ENCODE assay signal across 8 cellular contexts in genomic region chr17:49365667-49366066, GRCh38. TPM values are rescaled to one million over a fixed set of nuclear protein-coding genes. Genes with fewer than 3 reads are reported as not detected.
DNase-seq lines count a peak whose midpoint lies in the region; ATAC-seq, FAIRE-seq and TF ChIP-seq lines count a peak whose summit lies in the region.

No MANE protein-coding gene starts in this region.

- H3K4me3 ChIP-seq in fibroblast of villous mesenchyme (ENCODE audit: low read depth, low read length): no peak overlapping the region

- ATAC-seq in T-cell (replicated peaks in 1 of 4) (no peak), HG02938 (IDR thresholded peaks at IDR 0.05; ENCODE audit: unreplicated experiment) (no peak), HG03521 (IDR thresholded peaks at IDR 0.05; ENCODE audit: unreplicated experiment) (no peak)

- POLR2A ChIA-PET in T-cell (lab: Charles Lee): no interaction called here

- peaks cover 21 to 36% (median 22%) of the 10 kb centered on the region in 3 donors for H3K4me1 Mint-ChIP-seq in T-cell
- peaks cover 28% of the 10 kb centered on the region for H3K4me1 Mint-ChIP-seq in CD14-positive monocyte

- peak; percentile 19 for TF ChIP-seq CTCF in fibroblast of villous mesenchyme (IDR thresholded peaks at IDR 0.05; ENCODE audit: insufficient read depth, low read depth, low read length)
- TF ChIP-seq CTCF in CD14-positive monocyte (IDR thresholded peaks at IDR 0.05): no peak

- H3K4me3 Mint-ChIP-seq in T-cell (peak overlapping the region in 1 of 3 donors; percentile 35), CD14-positive monocyte (no peak overlapping the region)

- peak; percentile 3 for DNase-seq in COLO668 (lab: John Stamatoyannopoulos, UW; ENCODE audit: unreplicated experiment)
- DNase-seq in HK-2 (ENCODE audit: unreplicated experiment): peak; percentile 4
- DNase-seq in T-cell: peak in 21 of 34 experiments; percentile 9 to 39 (median 21)
- DNase-seq in fibroblast of villous mesenchyme (ENCODE audit: low read depth): no peak
- peak; percentile 43 for DNase-seq in urothelium cell line (ENCODE audit: low spot score)
- no peak for DNase-seq in CD14-positive monocyte (ENCODE audit: low spot score)

- no peaks in the 10 kb centered on the region for H3K36me3 Mint-ChIP-seq in T-cell
- peaks cover 2 to 5% of the 10 kb centered on the region in 2 donors for H3K36me3 Mint-ChIP-seq in CD14-positive monocyte

- CTCF ChIA-PET in T-cell (lab: Charles Lee): interaction anchor here in 1 of 2 donors (0.7 to 1.4 kb wide), 6 partner anchors 8 to 1481 kb away, joined by 3 to 4 read pairs (median 3); no protein-coding TSS in a partner anchor

- H3K9me3 Mint-ChIP-seq in T-cell: no peaks in the 10 kb centered on the region
- H3K9me3 Mint-ChIP-seq in CD14-positive monocyte: peaks cover 0 to 3% (median 0%) of the 10 kb centered on the region in 7 donors

- peak overlapping the region; percentile 72 to 86 for H3K27ac Mint-ChIP-seq in T-cell
- peak overlapping the region in 2 of 7 donors; percentile 37 to 54 for H3K27ac Mint-ChIP-seq in CD14-positive monocyte

- intact Hi-C loops in CD14-positive monocyte (cut with micrococcal nuclease): no loop called here

- H3K27me3 Mint-ChIP-seq in T-cell (no peaks in the 10 kb centered on the region), CD14-positive monocyte (ENCODE audit: low read depth in 3 of 3) (peaks cover 0 to 2% (median 0%) of the 10 kb centered on the region in 3 donors)

- no peak for FAIRE-seq in urothelium cell line (lab: Jason Lieb, UNC)

RNA-seq across cellular contexts. Expression of gene ZNF652, which starts 3.6 kb away (rescaled TPM):
- total RNA-seq in T-cell (10 to 100 TPM; 51.0 to 61.0 (median 57.1) TPM), fibroblast of villous mesenchyme (20.6 and 24.6 TPM in 2 replicates)
- 10 to 100 TPM; 16.9 to 19.8 TPM for polyA plus RNA-seq in CD14-positive monocyte

RNA-seq across cellular contexts. Expression of gene PHB1, which starts 49.0 kb away (rescaled TPM):
- total RNA-seq in T-cell (10 to 100 TPM; 49.4 to 84.6 (median 74.7) TPM), fibroblast of villous mesenchyme (93.4 and 117 TPM in 2 replicates)
- polyA plus RNA-seq in CD14-positive monocyte: 10 to 100 TPM; 83.9 to 89.2 TPM

Comparison
In these comparisons a context has a peak if more than half of its experiments do, and no peak if none do; other contexts are left out.
1. DNase-seq: peak in COLO668 (single experiment), HK-2 (single experiment), T-cell (21 of 34) and urothelium cell line (single experiment); none in fibroblast of villous mesenchyme (single experiment) and CD14-positive monocyte (single experiment).